In the genomic region with DNA sequence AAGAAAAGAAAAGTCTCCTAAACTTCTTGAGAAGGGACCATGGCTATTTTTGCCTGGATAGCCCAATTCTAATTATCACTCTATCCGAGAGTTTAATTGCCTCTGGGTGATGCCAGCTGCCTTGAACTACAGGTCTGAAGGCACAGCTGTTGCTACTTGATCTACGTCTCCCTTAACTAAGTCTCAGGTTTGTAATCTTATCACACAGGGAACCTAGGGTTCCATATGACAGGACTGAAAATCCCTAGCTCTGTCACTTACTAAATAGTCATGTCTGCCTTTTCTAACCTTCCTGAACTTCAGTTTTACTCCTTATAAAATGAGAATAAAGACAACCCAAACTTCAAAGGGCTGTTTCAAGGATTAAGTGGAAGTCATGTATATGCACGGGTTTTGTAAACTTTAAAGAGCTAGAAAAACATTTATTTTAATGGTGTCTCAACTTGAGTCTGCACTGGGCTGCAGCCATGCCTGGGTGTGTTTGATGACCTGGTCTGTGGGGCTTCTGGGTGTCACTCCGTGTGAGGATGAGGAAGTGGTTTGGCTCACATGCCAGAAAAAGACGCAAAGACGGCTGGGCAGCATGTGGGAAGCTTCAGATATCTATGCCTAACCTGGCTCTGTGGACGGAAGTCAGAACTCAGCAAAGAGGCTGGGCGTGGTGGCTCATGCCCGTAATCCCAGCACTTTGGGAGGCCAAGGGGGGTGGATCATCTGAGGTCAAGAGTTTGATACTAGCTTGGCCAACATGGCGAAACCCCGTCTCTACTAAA, we compare ENCODE assay signal across 9 cellular contexts.
DNase-seq lines count a peak whose midpoint lies in the region; ATAC-seq and TF ChIP-seq lines count a peak whose summit lies in the region.
"Had no signal": no experiment of that assay in that cellular context is flagged by ENCODE, and none has a peak within 500 bp of the region (broad histone marks: within the 10 kb centered on the region; RNA-seq: fewer than 3 reads in every experiment).

No MANE protein-coding gene starts in this region.

- H3K9me3 Mint-ChIP-seq in T-helper 1 cell treated with Interleukin-12 subunit alpha and Interleukin-12 subunit beta and Interleukin-4 antibody, amounts not matched to agents 30 μg/mL and 1 μg/mL, for 36 hours = no peaks in the 10 kb centered on the region

- no peak for TF ChIP-seq CTCF in heart right ventricle (IDR thresholded peaks at IDR 0.05)

- H3K27me3 Mint-ChIP-seq in T-helper 1 cell treated with Interleukin-12 subunit alpha and Interleukin-12 subunit beta and Interleukin-4 antibody, amounts not matched to agents 30 μg/mL and 1 μg/mL, for 36 hours (ENCODE audit: low read depth) = peaks cover 2% of the 10 kb centered on the region

- no peaks in the 10 kb centered on the region for H3K27me3 ChIP-seq in heart right ventricle

- H3K27ac Mint-ChIP-seq in T-helper 1 cell treated with Interleukin-12 subunit alpha and Interleukin-12 subunit beta and Interleukin-4 antibody, amounts not matched to agents 30 μg/mL and 1 μg/mL, for 36 hours = peak overlapping the region; percentile 39

- peaks cover 0 to 19% (median 0%) of the 10 kb centered on the region in 9 donors for H3K4me1 ChIP-seq in heart right ventricle

- H3K9me3 ChIP-seq in heart right ventricle = no peaks in the 10 kb centered on the region
- H3K9me3 ChIP-seq: thoracic aorta had no signal

- H3K36me3 Mint-ChIP-seq in T-helper 1 cell treated with Interleukin-12 subunit alpha and Interleukin-12 subunit beta and Interleukin-4 antibody, amounts not matched to agents 30 μg/mL and 1 μg/mL, for 36 hours (ENCODE audit: low read depth) = no peaks in the 10 kb centered on the region

- H3K4me3 ChIP-seq in heart right ventricle = no peak overlapping the region
- H3K4me3 ChIP-seq: thoracic aorta had no signal

- intact Hi-C loops in heart right ventricle (cut with DNase I) = loop anchor here in 1 of 10 donors (5.0 kb wide), 1 partner anchor 907 kb away; no protein-coding TSS in a partner anchor

- peak; percentile 87 for ATAC-seq in GM18909 (IDR thresholded peaks at IDR 0.05; ENCODE audit: poor library complexity, unreplicated experiment)
- ATAC-seq in HG03175 (IDR thresholded peaks at IDR 0.05; ENCODE audit: unreplicated experiment) = peak; percentile 82
- ATAC-seq in heart right ventricle = peak in 7 of 8 donors; percentile 30 to 76 (median 61)

- peak overlapping the region in 1 of 10 donors; percentile 46 for H3K27ac ChIP-seq in heart right ventricle
- H3K27ac ChIP-seq: thoracic aorta had no signal

- H3K4me3 Mint-ChIP-seq in T-helper 1 cell treated with Interleukin-12 subunit alpha and Interleukin-12 subunit beta and Interleukin-4 antibody, amounts not matched to agents 30 μg/mL and 1 μg/mL, for 36 hours = peak overlapping the region; percentile 22

- DNase-seq in AG08395 (ENCODE audit: low spot score) (peak; percentile 38), heart right ventricle (peak in 1 of 2 donors; percentile 17), RKO (ENCODE audit: low spot score) (no peak), NCI-H146 (lab: John Stamatoyannopoulos, UW) (no peak), HPDE6-E6E7 (ENCODE audit: extremely low spot score) (no peak)

- 75 to 80% methylated on average over 11 of the region's 11 CpGs for WGBS in heart right ventricle, 2 donors

- peaks cover 20% of the 10 kb centered on the region for H3K4me1 Mint-ChIP-seq in T-helper 1 cell treated with Interleukin-12 subunit alpha and Interleukin-12 subunit beta and Interleukin-4 antibody, amounts not matched to agents 30 μg/mL and 1 μg/mL, for 36 hours (ENCODE audit: low read depth)

- no peaks in the 10 kb centered on the region for H3K36me3 ChIP-seq in heart right ventricle
- H3K36me3 ChIP-seq: thoracic aorta had no signal
